In the genomic region with DNA sequence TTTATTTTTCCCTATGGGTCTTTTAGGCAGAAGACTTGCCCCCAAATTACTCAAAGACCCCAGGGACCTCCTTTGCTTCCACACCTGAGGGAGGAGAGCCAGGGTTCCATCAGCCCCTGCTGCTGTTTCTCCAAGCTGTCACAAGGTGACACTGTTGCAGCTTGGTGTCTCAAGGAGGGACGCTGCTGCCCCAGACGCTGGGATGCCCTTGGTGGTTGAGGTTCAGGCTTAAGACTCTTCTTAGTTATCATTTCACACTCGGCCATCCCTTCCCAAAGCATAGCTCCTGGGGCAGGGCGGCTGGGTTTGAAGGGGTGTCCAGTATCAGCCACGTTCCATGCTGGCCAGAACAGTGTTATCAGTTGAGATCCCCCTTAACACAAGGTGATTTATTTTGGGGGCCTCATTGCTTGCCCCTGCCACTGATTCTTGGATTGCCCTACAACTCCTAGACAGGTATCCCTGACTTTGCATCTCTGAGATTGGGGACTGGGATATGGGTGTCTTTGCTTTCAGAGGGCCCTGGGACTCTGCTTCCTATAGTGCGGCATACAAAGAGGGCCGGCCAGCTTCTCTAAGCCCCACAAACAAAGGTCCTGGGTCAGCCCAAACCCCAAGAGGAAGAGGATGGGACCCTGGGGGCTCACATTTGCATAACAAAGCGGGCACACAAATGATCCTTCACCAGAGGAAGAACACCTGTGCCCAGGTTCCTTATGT, we compare ENCODE assay signal across 8 cellular contexts. TPM values are rescaled to one million over a fixed set of nuclear protein-coding genes. Genes with fewer than 3 reads are reported as not detected.
DNase-seq lines count a peak whose midpoint lies in the region; ATAC-seq and TF ChIP-seq lines count a peak whose summit lies in the region.

No MANE protein-coding gene starts in this region.

- TF ChIP-seq CTCF in GM12872 (IDR thresholded peaks at IDR 0.05; ENCODE audit: insufficient read depth, low read depth, low read length) (peak; percentile 96), natural killer cell (IDR thresholded peaks at IDR 0.05) (peak; percentile 70)

- in situ Hi-C loops in ACHN (cut with HindIII; ENCODE audit: low pct_ligation_motif_present, low pct_unique_long_range_greater_than_20kb, low sequenced_read_pairs): no loop called here

- no peaks in the 10 kb centered on the region for H3K36me3 Mint-ChIP-seq in natural killer cell

- H3K9me3 Mint-ChIP-seq in natural killer cell: no peaks in the 10 kb centered on the region

- H3K27me3 Mint-ChIP-seq in natural killer cell (ENCODE audit: low read depth in 2 of 2): peaks cover 62 to 73% of the 10 kb centered on the region in 2 donors

- peak; percentile 69 for DNase-seq in ACHN
- DNase-seq in NCI-H2196 treated with DMSO at 0.1 percent for 48 hours (lab: John Stamatoyannopoulos, UW; ENCODE audit: unreplicated experiment): peak; percentile 20
- peak; percentile 49 for DNase-seq in activated CD4-positive, alpha-beta T cell treated with anti-CD3 and anti-CD28 coated beads, Interleukin-2, amount 50 U/mL, for 1 hour
- DNase-seq in epidermal melanocyte (ENCODE audit: insufficient read length, low spot score): peak; percentile 66
- peak; percentile 30 for DNase-seq in natural killer cell

- ATAC-seq in HG02870 (IDR thresholded peaks at IDR 0.05; ENCODE audit: unreplicated experiment): peak; percentile 65
- peak; percentile 82 to 95 (median 94) for ATAC-seq in natural killer cell
- no peak for ATAC-seq in HG03469 (IDR thresholded peaks at IDR 0.05; ENCODE audit: unreplicated experiment)

- no peak overlapping the region for H3K4me3 Mint-ChIP-seq in natural killer cell

- no peak overlapping the region for H3K27ac Mint-ChIP-seq in natural killer cell

- H3K4me1 Mint-ChIP-seq in natural killer cell: no peaks in the 10 kb centered on the region

- intact Hi-C loops in natural killer cell (cut with micrococcal nuclease): loop anchor here (1.0 kb wide), 1 partner anchor 85 kb away; no protein-coding TSS in a partner anchor

RNA-seq across cellular contexts. Expression of gene GPR55, which starts 22.7 kb away (rescaled TPM):
- total RNA-seq in natural killer cell: 1 to 10 TPM in 1 of 3 donors, under 1 TPM in 2; 0.09 to 1.1 (median 0.40) TPM

RNA-seq across cellular contexts. Expression of gene ITM2C, which starts 37.6 kb away (rescaled TPM):
- total RNA-seq in natural killer cell: 10 to 100 TPM in 1 of 3 donors, 1 to 10 TPM in 2; 4.7 to 36.3 (median 5.1) TPM
